In genomic region chr9:30925126-30925525, GRCh38 we compare ENCODE assay signal across 6 cellular contexts.
"Had no signal": no experiment of that assay in that cellular context is flagged by ENCODE, and none has a peak within 500 bp of the region (broad histone marks: within the 10 kb centered on the region; RNA-seq: fewer than 3 reads in every experiment).

No MANE protein-coding gene starts in this region.

- H3K9me3 Mint-ChIP-seq: H9 had no signal

- H3K9ac ChIP-seq: GM23248 had no signal

- H3K4me3 Mint-ChIP-seq: H9, IgD-negative memory B cell had no signal

- ATAC-seq: HepG2 had no signal

- DNase-seq: GM23248, H9, HCEC 1CT had no signal

- H2AFZ ChIP-seq: GM23248 had no signal

- H3K36me3 Mint-ChIP-seq: IgD-negative memory B cell had no signal

- H3K27me3 Mint-ChIP-seq: IgD-negative memory B cell had no signal

- H3K4me3 ChIP-seq: GM23248 had no signal

- H3K27ac Mint-ChIP-seq: H9, IgD-negative memory B cell had no signal

- H3K4me1 Mint-ChIP-seq: IgD-negative memory B cell had no signal

- H3K27ac ChIP-seq: GM23248, HL-60 had no signal
